24 cellular contexts compared by ENCODE assay signal in the genomic region with DNA sequence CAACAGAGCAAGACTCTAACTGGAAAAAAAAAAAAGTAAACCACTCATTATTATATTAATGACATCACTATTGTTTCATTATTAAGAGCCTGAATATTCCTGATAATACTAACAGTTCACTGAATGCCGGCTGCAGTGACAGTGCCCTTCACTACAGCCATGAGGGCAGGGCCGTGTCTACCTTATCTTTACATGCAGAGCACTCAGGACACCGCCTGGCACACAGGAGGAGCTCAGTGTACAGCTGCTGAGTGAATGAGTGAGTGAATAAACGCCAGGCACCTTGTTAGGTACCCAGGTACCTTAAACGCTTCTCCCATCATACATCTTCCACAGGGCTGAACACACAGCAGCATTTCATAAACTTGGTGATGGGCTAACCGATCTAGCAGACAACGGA.
"Had no signal": no experiment of that assay in that cellular context is flagged by ENCODE, and none has a peak within 500 bp of the region (broad histone marks: within the 10 kb centered on the region; RNA-seq: fewer than 3 reads in every experiment).

No MANE protein-coding gene starts in this region.

- H3K27ac ChIP-seq: adrenal gland, cardiac muscle cell, foreskin keratinocyte, heart right ventricle, lower lobe of right lung, psoas muscle, suprapubic skin, tibial nerve had no signal

- DNase-seq: activated B cell treated with CpG ODN at 0.5 μM for 24 hours; activated CD4-positive, alpha-beta T cell treated with anti-CD3 and anti-CD28 coated beads, Interleukin-2, amount 50 U/mL, for 1 hour; activated CD8-positive, alpha-beta T cell treated with anti-CD3 and anti-CD28 coated beads for 36 hours; activated naive CD4-positive, alpha-beta T cell treated with Interleukin-2 at 50 U/mL for 16 hours; activated naive CD8-positive, alpha-beta T cell treated with anti-CD3 and anti-CD28 coated beads for 36 hours; activated T-cell treated with anti-CD3 and anti-CD28 coated beads, Interleukin-2, amount 50 U/mL, for 48 hours; adrenal gland; aorta; foreskin keratinocyte; lower lobe of right lung; mesenchymal stem cell; naive thymus-derived CD8-positive, alpha-beta T cell; nucleus accumbens; pancreas; psoas muscle; stimulated activated CD4-positive, alpha-beta T cell treated with anti-CD3 and anti-CD28 coated beads, Interleukin-15, amount 100 ng/mL, for 24 hours; stimulated activated CD4-positive, alpha-beta T cell treated with anti-CD3 and anti-CD28 coated beads, Interleukin-2, amount 100 ng/mL, for 24 hours; stimulated activated naive CD4-positive, alpha-beta T cell; T-cell had no signal

- ATAC-seq: activated CD8-positive, alpha-beta T cell treated with anti-CD3 and anti-CD28 coated beads for 36 hours; foreskin keratinocyte; lower lobe of right lung; naive thymus-derived CD8-positive, alpha-beta T cell; pancreas; psoas muscle; T-cell had no signal

- H3K27me3 ChIP-seq: adrenal gland, cardiac muscle cell, esophagus muscularis mucosa, foreskin keratinocyte, heart right ventricle, pancreas, suprapubic skin, tibial nerve had no signal

- H3K9me3 ChIP-seq: adrenal gland, esophagus muscularis mucosa, heart right ventricle, lower lobe of right lung, pancreas, psoas muscle, suprapubic skin, tibial nerve had no signal

- H3K36me3 ChIP-seq: cardiac muscle cell, pancreas, suprapubic skin had no signal

- H3K4me3 ChIP-seq: adrenal gland, cardiac muscle cell, esophagus muscularis mucosa, heart right ventricle, lower lobe of right lung, pancreas, psoas muscle, suprapubic skin, tibial nerve had no signal
